ENCODE assay signal across 1 cellular context in the genomic region with DNA sequence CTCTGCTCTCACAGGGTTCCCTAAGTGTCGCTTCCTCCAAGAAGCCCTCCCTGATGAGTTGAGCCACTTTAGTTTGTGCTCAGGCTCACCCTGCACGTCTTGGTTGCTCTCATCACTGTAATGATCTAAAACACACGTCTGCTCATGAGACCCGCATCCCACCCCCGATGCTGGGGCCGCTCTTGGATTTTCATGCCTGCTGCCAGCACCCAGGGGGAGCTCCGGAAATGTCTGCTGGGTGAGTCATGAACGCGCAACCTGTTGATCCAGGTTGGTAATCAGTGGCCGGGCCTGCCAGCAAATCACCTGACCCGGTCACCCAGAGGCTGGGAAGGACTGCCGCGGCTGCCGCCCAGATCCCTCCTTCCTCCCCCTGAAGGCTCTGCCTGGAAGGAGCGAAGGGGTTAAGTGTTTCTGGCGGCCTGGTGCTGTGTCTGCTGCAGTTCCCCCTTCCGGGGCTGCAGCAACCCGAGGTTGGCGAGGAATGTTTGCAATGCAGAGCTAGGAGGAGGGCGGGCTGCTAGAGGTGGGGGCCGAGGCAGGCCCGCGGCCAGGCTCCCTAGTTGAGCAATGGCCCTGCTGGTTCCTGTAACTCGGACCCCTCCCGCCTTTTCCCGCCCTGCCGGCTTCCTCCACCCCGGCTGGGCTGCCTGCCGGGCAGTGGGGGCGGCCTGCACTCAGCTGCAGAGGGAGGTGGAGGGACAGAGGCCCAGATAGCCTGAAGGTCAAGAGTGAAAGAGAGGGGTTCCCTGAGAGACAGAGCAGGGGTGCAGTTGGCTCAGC.
TF ChIP-seq lines count a peak whose summit lies in the region.

No MANE protein-coding gene starts in this region.

TF ChIP-seq in IMR-90, 13 proteins besides CTCF, POLR2A, EP300 and RAD21:
- TF ChIP-seq NFE2L2 (IDR thresholded peaks at IDR 0.05; ENCODE audit: low read depth, low read length) (no peak), SMC3 (IDR thresholded peaks at IDR 0.05; ENCODE audit: low read depth, low read length) (peak; percentile 22; the same call in 1 of the 2 replicates), CEBPB (IDR thresholded peaks at IDR 0.05; ENCODE audit: low read depth, low read length) (peak; percentile 94), MAFK (IDR thresholded peaks at IDR 0.05; ENCODE audit: low read depth, low read length) (no peak), FOS (IDR thresholded peaks at IDR 0.05; ENCODE audit: low read depth, low read length) (peak; percentile 78; the same call in 1 of the 2 replicates), BHLHE40 (IDR thresholded peaks at IDR 0.05; ENCODE audit: low read depth, low read length) (peak; percentile 63), RCOR1 (IDR thresholded peaks at IDR 0.05; ENCODE audit: insufficient replicate concordance, low read length) (peak; percentile 26), MAZ (IDR thresholded peaks at IDR 0.05; ENCODE audit: borderline replicate concordance, low read depth, low read length) (peak; percentile 98)
- TF ChIP-seq, protein P1, sequence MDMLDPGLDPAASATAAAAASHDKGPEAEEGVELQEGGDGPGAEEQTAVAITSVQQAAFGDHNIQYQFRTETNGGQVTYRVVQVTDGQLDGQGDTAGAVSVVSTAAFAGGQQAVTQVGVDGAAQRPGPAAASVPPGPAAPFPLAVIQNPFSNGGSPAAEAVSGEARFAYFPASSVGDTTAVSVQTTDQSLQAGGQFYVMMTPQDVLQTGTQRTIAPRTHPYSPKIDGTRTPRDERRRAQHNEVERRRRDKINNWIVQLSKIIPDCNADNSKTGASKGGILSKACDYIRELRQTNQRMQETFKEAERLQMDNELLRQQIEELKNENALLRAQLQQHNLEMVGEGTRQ (IDR thresholded peaks at IDR 0.05; ENCODE audit: low read depth, low read length), result peak; percentile 41; the same call in 1 of the 2 replicates
- TF ChIP-seq, protein P2, sequence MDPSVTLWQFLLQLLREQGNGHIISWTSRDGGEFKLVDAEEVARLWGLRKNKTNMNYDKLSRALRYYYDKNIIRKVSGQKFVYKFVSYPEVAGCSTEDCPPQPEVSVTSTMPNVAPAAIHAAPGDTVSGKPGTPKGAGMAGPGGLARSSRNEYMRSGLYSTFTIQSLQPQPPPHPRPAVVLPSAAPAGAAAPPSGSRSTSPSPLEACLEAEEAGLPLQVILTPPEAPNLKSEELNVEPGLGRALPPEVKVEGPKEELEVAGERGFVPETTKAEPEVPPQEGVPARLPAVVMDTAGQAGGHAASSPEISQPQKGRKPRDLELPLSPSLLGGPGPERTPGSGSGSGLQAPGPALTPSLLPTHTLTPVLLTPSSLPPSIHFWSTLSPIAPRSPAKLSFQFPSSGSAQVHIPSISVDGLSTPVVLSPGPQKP (IDR thresholded peaks at IDR 0.05; ENCODE audit: borderline replicate concordance, low read depth, low read length), result no peak
